ENCODE assay signal across 8 cellular contexts in the genomic region with DNA sequence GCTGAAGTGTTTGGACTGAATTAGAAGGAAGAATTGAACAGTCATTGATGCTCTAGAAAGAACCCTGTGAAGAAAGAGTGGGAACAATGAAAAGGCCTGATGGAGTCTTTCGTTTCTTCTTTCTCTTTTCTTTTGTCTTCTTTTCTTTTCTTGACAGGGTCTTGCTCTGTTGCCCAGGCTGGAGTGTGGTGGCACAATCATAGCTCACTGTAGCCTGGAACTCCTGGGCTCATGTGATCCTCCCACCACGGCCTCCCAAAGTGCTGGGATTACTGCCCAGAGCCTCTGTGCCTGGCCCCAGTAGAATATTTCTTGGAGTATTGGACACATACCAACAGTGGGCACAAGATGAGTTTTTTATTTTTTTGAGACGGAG. TPM values are rescaled to one million over a fixed set of nuclear protein-coding genes. Genes with fewer than 3 reads are reported as not detected.
A peak's percentile ranks its signal among the peaks of the same experiment; 100 is the strongest.
DNase-seq lines count a peak whose midpoint lies in the region; ATAC-seq and TF ChIP-seq lines count a peak whose summit lies in the region.

No MANE protein-coding gene starts in this region.

- intact Hi-C loops in CD8-positive, alpha-beta T cell (cut with DNase I, micrococcal nuclease): loop anchor here (5.0 to 10.0 kb wide), 5 partner anchors 97 to 1088 kb away; a partner anchor contains a TSS
- intact Hi-C loops in natural killer cell (cut with micrococcal nuclease): loop anchor here (5.0 kb wide), 1 partner anchor 33 kb away; a partner anchor contains a TSS

- H3K9ac ChIP-seq in KMS-11: peak overlapping the region; percentile 88; the same call in 1 of the 2 replicates

- ATAC-seq in CD8-positive, alpha-beta T cell: no peak
- ATAC-seq in natural killer cell (no peak), HG03460 (IDR thresholded peaks at IDR 0.05; ENCODE audit: unreplicated experiment) (no peak), HG03175 (IDR thresholded peaks at IDR 0.05; ENCODE audit: unreplicated experiment) (no peak), HG03095 (IDR thresholded peaks at IDR 0.05; ENCODE audit: unreplicated experiment) (no peak), GM19452 (IDR thresholded peaks at IDR 0.05; ENCODE audit: unreplicated experiment) (no peak)

- H3K27ac ChIP-seq in CD8-positive, alpha-beta T cell (ENCODE audit: low read depth, low read length): no peak overlapping the region
- H3K27ac ChIP-seq in KMS-11: peak overlapping the region; percentile 79; the same call in 1 of the 2 replicates

- POLR2A ChIA-PET in CD8-positive, alpha-beta T cell (lab: Charles Lee): interaction anchor here (1.9 kb wide), 1 partner anchor 174 kb away, joined by 11 read pairs; a partner anchor contains a TSS

- peaks cover 76% of the 10 kb centered on the region for H3K79me2 ChIP-seq in KMS-11 (ENCODE audit: insufficient read depth, low read depth)

- H3K4me3 ChIP-seq in CD8-positive, alpha-beta T cell (ENCODE audit: low read depth, low read length): no peak overlapping the region
- H3K4me3 ChIP-seq in KMS-11 (IDR thresholded peaks at IDR 0.05; ENCODE audit: insufficient read depth, low read depth, low read length): no peak overlapping the region

- peaks cover 15% of the 10 kb centered on the region for H3K4me1 ChIP-seq in CD8-positive, alpha-beta T cell (ENCODE audit: insufficient read depth, low read length)
- peaks cover 35% of the 10 kb centered on the region for H3K4me1 ChIP-seq in KMS-11 (ENCODE audit: low read depth, poor library complexity, severe bottlenecking)

- H3K4me3 Mint-ChIP-seq in CD8-positive, alpha-beta T cell: peak overlapping the region; percentile 93
- H3K4me3 Mint-ChIP-seq in brain (peak overlapping the region; percentile 93 to 97 (median 95)), natural killer cell (peak overlapping the region; percentile 96)

- CTCF ChIA-PET in CD8-positive, alpha-beta T cell (lab: Charles Lee): interaction anchor here (0.6 to 5.8 kb wide), 4 partner anchors 104 to 315 kb away, joined by 3 to 70 read pairs (median 36); no protein-coding TSS in a partner anchor

- H3K27ac Mint-ChIP-seq in CD8-positive, alpha-beta T cell: peak overlapping the region; percentile 68
- H3K27ac Mint-ChIP-seq in brain (peak overlapping the region; percentile 91 to 100 (median 98)), natural killer cell (peak overlapping the region; percentile 98 to 99)

- no peaks in the 10 kb centered on the region for H3K27me3 Mint-ChIP-seq in CD8-positive, alpha-beta T cell (ENCODE audit: low read depth)
- H3K27me3 Mint-ChIP-seq in brain (peaks cover 10% of the 10 kb centered on the region), natural killer cell (ENCODE audit: low read depth in 2 of 2) (no peaks in the 10 kb centered on the region)

- no peak for TF ChIP-seq CTCF in CD8-positive, alpha-beta T cell (IDR thresholded peaks at IDR 0.05)
- TF ChIP-seq CTCF in KMS-11 (conservative IDR thresholded peaks at IDR 0.05; ENCODE audit: low read depth, low read length): no peak
- no peak for TF ChIP-seq CTCF in brain (conservative IDR thresholded peaks at IDR 0.05)
- TF ChIP-seq CTCF in natural killer cell (IDR thresholded peaks at IDR 0.05): no peak

- no peaks in the 10 kb centered on the region for H3K27me3 ChIP-seq in CD8-positive, alpha-beta T cell (ENCODE audit: insufficient read depth, low read length)
- H3K27me3 ChIP-seq in KMS-11 (ENCODE audit: insufficient read depth, low read depth): no peaks in the 10 kb centered on the region

- H3K4me2 ChIP-seq in KMS-11: peak overlapping the region; percentile 58

- no peak overlapping the region for H2AFZ ChIP-seq in KMS-11 (ENCODE audit: low read depth)

- no peaks in the 10 kb centered on the region for H3K9me3 Mint-ChIP-seq in CD8-positive, alpha-beta T cell
- H3K9me3 Mint-ChIP-seq in brain: no peaks in the 10 kb centered on the region
- H3K9me3 Mint-ChIP-seq in natural killer cell: no peaks in the 10 kb centered on the region

- DNase-seq in CD8-positive, alpha-beta T cell: no peak
- no peak for DNase-seq in natural killer cell

- peaks cover 42% of the 10 kb centered on the region for H3K36me3 Mint-ChIP-seq in CD8-positive, alpha-beta T cell
- H3K36me3 Mint-ChIP-seq in brain (peaks cover 20% of the 10 kb centered on the region), natural killer cell (no peaks in the 10 kb centered on the region)

- peaks cover 13% of the 10 kb centered on the region for H3K36me3 ChIP-seq in CD8-positive, alpha-beta T cell (ENCODE audit: insufficient read depth, low read length)
- H3K36me3 ChIP-seq in KMS-11 (ENCODE audit: insufficient read depth): peaks cover 10% of the 10 kb centered on the region; the same call in 1 of the 2 replicates

- H4K20me1 ChIP-seq in KMS-11 (ENCODE audit: insufficient read depth): peaks cover 4% of the 10 kb centered on the region; the same call in 1 of the 2 replicates

- H3K9me3 ChIP-seq in CD8-positive, alpha-beta T cell (ENCODE audit: low read length): no peaks in the 10 kb centered on the region

- peaks cover 37% of the 10 kb centered on the region for H3K4me1 Mint-ChIP-seq in CD8-positive, alpha-beta T cell (ENCODE audit: low read depth)
- H3K4me1 Mint-ChIP-seq in brain (peaks cover 47% of the 10 kb centered on the region), natural killer cell (peaks cover 17 to 37% of the 10 kb centered on the region in 2 donors)

RNA-seq across cellular contexts. Expression of a gene that starts 1.1 kb away (rescaled TPM):
- total RNA-seq in CD8-positive, alpha-beta T cell: 10 to 100 TPM; 12.9 to 15.2 TPM
- 74.9 TPM for polyA plus RNA-seq in brain (ENCODE audit: insufficient read depth, low read depth, low replicate concordance)
- total RNA-seq in natural killer cell: 10 to 100 TPM; 14.2 to 17.8 (median 17.5) TPM

RNA-seq across cellular contexts. Expression of a gene that starts 1.4 kb away (rescaled TPM):
- total RNA-seq in CD8-positive, alpha-beta T cell: 10 to 100 TPM; 48.1 to 53.9 TPM
- polyA plus RNA-seq in brain (ENCODE audit: insufficient read depth, low read depth, low replicate concordance): 370 TPM
- total RNA-seq in natural killer cell: 10 to 100 TPM; 64.4 to 69.3 (median 66.1) TPM

RNA-seq across cellular contexts. Expression of a gene that starts 23.0 kb away (rescaled TPM):
- total RNA-seq in CD8-positive, alpha-beta T cell: 1 to 10 TPM; 3.1 TPM
- polyA plus RNA-seq in brain (ENCODE audit: insufficient read depth, low read depth, low replicate concordance): 103 TPM
- 10 to 100 TPM in 2 of 3 donors, 1 to 10 TPM in 1; 9.3 to 17.2 (median 10.2) TPM for total RNA-seq in natural killer cell

RNA-seq across cellular contexts. Expression of a gene that starts 34.3 kb away (rescaled TPM):
- under 1 TPM; 0.31 to 0.52 TPM for total RNA-seq in CD8-positive, alpha-beta T cell
- 266 TPM for polyA plus RNA-seq in brain (ENCODE audit: insufficient read depth, low read depth, low replicate concordance)
- 10 to 100 TPM; 30.4 to 52.7 (median 34.4) TPM for total RNA-seq in natural killer cell

RNA-seq across cellular contexts. Expression of a gene that starts 41.4 kb away (rescaled TPM):
- under 1 TPM; 0.62 to 0.67 TPM for total RNA-seq in CD8-positive, alpha-beta T cell
- 70.8 TPM for polyA plus RNA-seq in brain (ENCODE audit: insufficient read depth, low read depth, low replicate concordance)
- total RNA-seq in natural killer cell: 10 to 100 TPM in 1 of 3 donors, 1 to 10 TPM in 2; 4.9 to 15.3 (median 7.3) TPM
